Comparison of ENCODE assay signal across 22 cellular contexts in genomic region chr6:165895421-165896165, GRCh38.
DNase-seq lines count a peak whose midpoint lies in the region; ATAC-seq, FAIRE-seq and TF ChIP-seq lines count a peak whose summit lies in the region.
"Had no signal": no experiment of that assay in that cellular context is flagged by ENCODE, and none has a peak within 500 bp of the region (broad histone marks: within the 10 kb centered on the region; RNA-seq: fewer than 3 reads in every experiment).

No MANE protein-coding gene starts in this region.

- intact Hi-C loops in left ventricle myocardium superior (cut with micrococcal nuclease), result no loop called here

- 70 to 72% methylated on average over 4 to 6 of the region's 10 CpGs for WGBS in gastroesophageal sphincter (ENCODE audit: low coverage in 1 of 2), 2 donors
- 84% methylated on average over 10 of the region's 10 CpGs for WGBS in smooth muscle cell (ENCODE audit: low lambda C conversion rate)

- peaks cover 0 to 1% of the 10 kb centered on the region in 2 donors for H3K9me3 Mint-ChIP-seq in effector memory CD8-positive, alpha-beta T cell
- H3K9me3 Mint-ChIP-seq: activated CD8-positive, alpha-beta T cell treated with anti-CD3 and anti-CD28 coated beads for 36 hours; central memory CD8-positive, alpha-beta T cell had no signal

- H3K36me3 ChIP-seq in right atrium auricular region, result no peaks in the 10 kb centered on the region
- H3K36me3 ChIP-seq in gastroesophageal sphincter, result no peaks in the 10 kb centered on the region
- no peaks in the 10 kb centered on the region for H3K36me3 ChIP-seq in smooth muscle cell (ENCODE audit: low read depth)
- H3K36me3 ChIP-seq: BLaER1 treated with 17β-estradiol and CSF1 and Interleukin-3, amounts not matched to agents 10 nM and 100 nM had no signal

- TF ChIP-seq EP300 in gastroesophageal sphincter (IDR thresholded peaks at IDR 0.05), result no peak

- H3K27ac Mint-ChIP-seq in effector memory CD8-positive, alpha-beta T cell, result no peak overlapping the region
- H3K27ac Mint-ChIP-seq: activated CD8-positive, alpha-beta T cell treated with anti-CD3 and anti-CD28 coated beads for 36 hours had no signal

- H3K9me3 ChIP-seq in right atrium auricular region (no peaks in the 10 kb centered on the region), gastroesophageal sphincter (no peaks in the 10 kb centered on the region), smooth muscle cell (replicated peaks; ENCODE audit: low read depth) (no peaks in the 10 kb centered on the region)
- H3K9me3 ChIP-seq: BLaER1 treated with 17β-estradiol and CSF1 and Interleukin-3, amounts not matched to agents 10 nM and 100 nM had no signal

- H3K4me3 ChIP-seq in right atrium auricular region, result no peak overlapping the region
- no peak overlapping the region for H3K4me3 ChIP-seq in gastroesophageal sphincter
- H3K4me3 ChIP-seq in smooth muscle cell, result no peak overlapping the region
- H3K4me3 ChIP-seq: BLaER1 treated with 17β-estradiol and CSF1 and Interleukin-3, amounts not matched to agents 10 nM and 100 nM had no signal

- no peak overlapping the region for H2AFZ ChIP-seq in smooth muscle cell (ENCODE audit: low read depth)

- TF ChIP-seq CTCF in right atrium auricular region (IDR thresholded peaks at IDR 0.05), result no peak
- no peak for TF ChIP-seq CTCF in gastroesophageal sphincter (IDR thresholded peaks at IDR 0.05)
- TF ChIP-seq CTCF in smooth muscle cell (IDR thresholded peaks at IDR 0.05; ENCODE audit: borderline replicate concordance, insufficient read depth, poor library complexity, severe bottlenecking), result no peak
- TF ChIP-seq CTCF in D721Med (IDR thresholded peaks at IDR 0.05; ENCODE audit: insufficient read depth, missing control alignments), result no peak

- no peaks in the 10 kb centered on the region for H3K36me3 Mint-ChIP-seq in effector memory CD8-positive, alpha-beta T cell (ENCODE audit: insufficient read depth)

- H3K4me3 Mint-ChIP-seq in effector memory CD8-positive, alpha-beta T cell, result no peak overlapping the region
- H3K4me3 Mint-ChIP-seq: activated CD8-positive, alpha-beta T cell treated with anti-CD3 and anti-CD28 coated beads for 36 hours; central memory CD8-positive, alpha-beta T cell had no signal

- DNase-seq in left ventricle myocardium superior (no peak), right atrium auricular region (ENCODE audit: low spot score) (no peak), SW480 (ENCODE audit: low spot score) (peak; percentile 31), smooth muscle cell (lab: John Stamatoyannopoulos, UW; ENCODE audit: unreplicated experiment) (no peak), D721Med (ENCODE audit: insufficient read length, low spot score) (no peak)
- DNase-seq in effector memory CD8-positive, alpha-beta T cell, result no peak
- DNase-seq: activated CD8-positive, alpha-beta T cell treated with anti-CD3 and anti-CD28 coated beads for 36 hours; activated naive CD4-positive, alpha-beta T cell treated with Interleukin-2 at 50 U/mL for 16 hours; activated T-cell treated with anti-CD3 and anti-CD28 coated beads, Interleukin-2, amount 50 U/mL, for 1 hour; DMS 273 treated with DMSO at 0.1 percent for 48 hours; NCI-H1417 treated with DMSO at 0.1 percent for 48 hours; NCI-H510A; stimulated activated CD8-positive, alpha-beta memory T cell treated with anti-CD3 and anti-CD28 coated beads, Interleukin-4, amount 100 ng/mL, for 48 hours had no signal

- ATAC-seq in left ventricle myocardium superior (peak; percentile 28), gastroesophageal sphincter (peak; percentile 32), GM21529 (IDR thresholded peaks at IDR 0.05; ENCODE audit: unreplicated experiment) (no peak)
- no peak for ATAC-seq in effector memory CD8-positive, alpha-beta T cell (replicated peaks)
- ATAC-seq: activated CD8-positive, alpha-beta T cell treated with anti-CD3 and anti-CD28 coated beads for 36 hours had no signal

- H3K4me2 ChIP-seq in smooth muscle cell, result no peak overlapping the region
- H3K4me2 ChIP-seq: BLaER1 treated with 17β-estradiol and CSF1 and Interleukin-3, amounts not matched to agents 10 nM and 100 nM had no signal

- H3K9ac ChIP-seq in smooth muscle cell (ENCODE audit: low read depth), result no peak overlapping the region
- H3K9ac ChIP-seq: BLaER1 treated with 17β-estradiol and CSF1 and Interleukin-3, amounts not matched to agents 10 nM and 100 nM had no signal

- no peaks in the 10 kb centered on the region for H3K4me1 Mint-ChIP-seq in effector memory CD8-positive, alpha-beta T cell (ENCODE audit: low read depth in 2 of 2)
- H3K4me1 Mint-ChIP-seq: central memory CD8-positive, alpha-beta T cell had no signal

- no peaks in the 10 kb centered on the region for H3K79me2 ChIP-seq in smooth muscle cell (ENCODE audit: low read depth)

- peaks cover 31 to 59% of the 10 kb centered on the region in 2 donors for H3K27me3 Mint-ChIP-seq in effector memory CD8-positive, alpha-beta T cell

- FAIRE-seq in D721Med (lab: Jason Lieb, UNC), result no peak
- FAIRE-seq: A204.1, GM12892, GM19239, H1 had no signal

- no peaks in the 10 kb centered on the region for H3F3A ChIP-seq in smooth muscle cell (ENCODE audit: low read depth)

- H3K27me3 ChIP-seq in right atrium auricular region (no peaks in the 10 kb centered on the region), gastroesophageal sphincter (no peaks in the 10 kb centered on the region), smooth muscle cell (ENCODE audit: low read depth) (no peaks in the 10 kb centered on the region)
- H3K27me3 ChIP-seq: BLaER1 treated with 17β-estradiol and CSF1 and Interleukin-3, amounts not matched to agents 10 nM and 100 nM had no signal

- no peaks in the 10 kb centered on the region for H3K4me1 ChIP-seq in right atrium auricular region
- H3K4me1 ChIP-seq in gastroesophageal sphincter, result peaks cover 0 to 1% (median 0%) of the 10 kb centered on the region in 3 donors
- H3K4me1 ChIP-seq in smooth muscle cell (ENCODE audit: low read depth), result no peaks in the 10 kb centered on the region

- no peak for TF ChIP-seq POLR2A in gastroesophageal sphincter (IDR thresholded peaks at IDR 0.05)

- H3K27ac ChIP-seq in right atrium auricular region (no peak overlapping the region), gastroesophageal sphincter (no peak overlapping the region), smooth muscle cell (ENCODE audit: low read depth) (no peak overlapping the region)
- H3K27ac ChIP-seq: BLaER1 treated with 17β-estradiol and CSF1 and Interleukin-3, amounts not matched to agents 10 nM and 100 nM; RWPE1 had no signal

- no peaks in the 10 kb centered on the region for H4K20me1 ChIP-seq in smooth muscle cell (ENCODE audit: low read depth)
- H4K20me1 ChIP-seq: BLaER1 treated with 17β-estradiol and CSF1 and Interleukin-3, amounts not matched to agents 10 nM and 100 nM had no signal

Comparison
In these comparisons a context has a peak if more than half of its experiments do, and no peak if none do; other contexts are left out.
1. ATAC-seq: peak in left ventricle myocardium superior (single experiment) and gastroesophageal sphincter (single experiment); none in effector memory CD8-positive, alpha-beta T cell (single experiment) and GM21529 (single experiment).